Comparison of ENCODE assay signal across 8 cellular contexts in the genomic region with DNA sequence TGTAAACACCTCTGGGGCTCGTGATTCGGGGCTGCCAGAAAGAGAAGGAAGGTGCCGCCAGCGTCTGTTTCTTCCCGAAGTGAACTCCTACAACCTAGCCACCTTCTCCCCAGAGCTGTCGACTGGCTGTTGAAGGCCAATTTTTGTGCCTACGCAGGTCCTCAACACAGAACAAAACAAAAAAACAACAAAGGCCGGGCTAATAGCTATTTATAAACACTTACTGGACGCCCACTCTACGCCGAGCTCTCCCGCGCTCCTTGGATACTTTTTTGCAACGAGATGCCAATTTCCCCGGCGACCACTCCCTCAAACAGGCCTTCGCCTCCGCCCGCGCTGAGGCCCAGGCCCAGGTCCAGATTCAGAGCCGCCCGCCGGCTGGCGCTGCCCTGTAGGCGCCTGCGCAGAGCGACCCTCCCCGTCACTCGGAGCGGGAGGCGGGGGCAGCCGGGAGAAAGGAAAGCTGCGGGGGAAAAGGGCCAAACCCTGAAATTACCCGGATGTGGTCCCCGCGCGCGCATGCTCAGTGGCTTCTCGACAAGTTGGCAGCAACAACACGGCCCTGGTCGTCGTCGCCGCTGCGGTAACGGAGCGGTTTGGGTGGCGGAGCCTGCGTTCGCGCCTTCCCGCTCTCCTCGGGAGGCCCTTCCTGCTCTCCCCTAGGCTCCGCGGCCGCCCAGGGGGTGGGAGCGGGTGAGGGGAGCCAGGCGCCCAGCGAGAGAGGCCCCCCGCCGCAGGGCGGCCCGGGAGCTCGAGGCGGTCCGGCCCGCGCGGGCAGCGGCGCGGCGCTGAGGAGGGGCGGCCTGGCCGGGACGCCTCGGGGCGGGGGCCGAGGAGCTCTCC. TPM values are rescaled to one million over a fixed set of nuclear protein-coding genes. Genes with fewer than 3 reads are reported as not detected.
A peak's percentile ranks its signal among the peaks of the same experiment; 100 is the strongest.
DNase-seq lines count a peak whose midpoint lies in the region; ATAC-seq and TF ChIP-seq lines count a peak whose summit lies in the region.

A gene (plus strand): TSS at position 520 of the 843 bp plus-strand sequence. CDS start 16,834 bp downstream, outside the sequence.

- ATAC-seq in GM19395 (IDR thresholded peaks at IDR 0.05; ENCODE audit: unreplicated experiment) (peak; percentile 78), HG03558 (IDR thresholded peaks at IDR 0.05; ENCODE audit: extremely low read depth, unreplicated experiment) (peak; percentile 50), left lung (peak; percentile 96)

- H3K27me3 ChIP-seq in left lung = no peaks in the 10 kb centered on the region

- H3K36me3 ChIP-seq in left lung = peaks cover 0 to 18% of the 10 kb centered on the region in 2 donors

- peak; percentile 97 for DNase-seq in NCI-H748 (lab: John Stamatoyannopoulos, UW; ENCODE audit: unreplicated experiment)
- DNase-seq in activated CD4-positive, alpha-beta T cell treated with anti-CD3 and anti-CD28 coated beads, Interleukin-2, amount 50 U/mL, for 4 hours = peak; percentile 99
- DNase-seq in left lung = peak; percentile 96 to 100
- DNase-seq in stimulated activated CD4-positive, alpha-beta T cell treated with anti-CD3 and anti-CD28 coated beads, Interleukin-2, amount 100 ng/mL, for 4 hours (ENCODE audit: low read depth) = peak; percentile 97

- intact Hi-C loops in dendritic cell treated with granulocyte-macrophage colony-stimulating factor and Interleukin-4, amounts not matched to agents 40 ng/mL and 50 ng/mL, for 4 days (cut with micrococcal nuclease) = loop anchor here (1.0 to 10.0 kb wide), 4 partner anchors 61 to 1535 kb away; a partner anchor contains a TSS
- intact Hi-C loops in left lung (cut with DNase I) = no loop called here

- H3K27ac ChIP-seq in C4-2B (peak within 1 kb of the TSS; percentile 95), left lung (peak within 1 kb of the TSS; percentile 96 to 99)

- peaks cover 50% of the 10 kb centered on the region for H3K4me1 Mint-ChIP-seq in dendritic cell treated with granulocyte-macrophage colony-stimulating factor and Interleukin-4, amounts not matched to agents 40 ng/mL and 50 ng/mL, for 4 days (ENCODE audit: low read depth)

- peaks cover 12 to 63% of the 10 kb centered on the region in 2 donors for H3K4me1 ChIP-seq in left lung

- peaks cover 29% of the 10 kb centered on the region for H3K36me3 Mint-ChIP-seq in dendritic cell treated with granulocyte-macrophage colony-stimulating factor and Interleukin-4, amounts not matched to agents 40 ng/mL and 50 ng/mL, for 4 days (ENCODE audit: low read depth)

- H3K9me3 ChIP-seq in left lung = no peaks in the 10 kb centered on the region

- TF ChIP-seq CTCF in C4-2B (conservative IDR thresholded peaks at IDR 0.05) = no peak
- TF ChIP-seq CTCF in left lung (IDR thresholded peaks at IDR 0.05) = no peak

- H3K27ac Mint-ChIP-seq in dendritic cell treated with granulocyte-macrophage colony-stimulating factor and Interleukin-4, amounts not matched to agents 40 ng/mL and 50 ng/mL, for 4 days = peak within 1 kb of the TSS; percentile 97

- H3K4me3 ChIP-seq in left lung = peak within 1 kb of the TSS; percentile 54 to 68

- H3K27me3 Mint-ChIP-seq in dendritic cell treated with granulocyte-macrophage colony-stimulating factor and Interleukin-4, amounts not matched to agents 40 ng/mL and 50 ng/mL, for 4 days = no peaks in the 10 kb centered on the region

- H3K9me3 Mint-ChIP-seq in dendritic cell treated with granulocyte-macrophage colony-stimulating factor and Interleukin-4, amounts not matched to agents 40 ng/mL and 50 ng/mL, for 4 days = no peaks in the 10 kb centered on the region

- H3K4me3 Mint-ChIP-seq in dendritic cell treated with granulocyte-macrophage colony-stimulating factor and Interleukin-4, amounts not matched to agents 40 ng/mL and 50 ng/mL, for 4 days = peak within 1 kb of the TSS; percentile 97

RNA-seq across cellular contexts. Expression of the gene that starts here (rescaled TPM):
- 10 to 100 TPM; 90.7 to 92.2 TPM for total RNA-seq in left lung

Comparison
In these comparisons a context has a peak if more than half of its experiments do, and no peak if none do; other contexts are left out.
1. Peak in every context shown above with its lines: DNase-seq, ATAC-seq, H3K4me3 ChIP-seq and H3K27ac ChIP-seq.